In genomic region chr6:57421503-57421902, GRCh38 we compare ENCODE assay signal across 16 cellular contexts.
DNase-seq lines count a peak whose midpoint lies in the region; ATAC-seq and TF ChIP-seq lines count a peak whose summit lies in the region.
"Had no signal": no experiment of that assay in that cellular context is flagged by ENCODE, and none has a peak within 500 bp of the region (broad histone marks: within the 10 kb centered on the region; RNA-seq: fewer than 3 reads in every experiment).

No MANE protein-coding gene starts in this region.

- peaks cover 5 to 14% of the 10 kb centered on the region in 2 experiments; a peak in 3 of 4 replicates for H3K4me1 ChIP-seq in SK-N-SH (ENCODE audit: control insufficient read depth in 1 of 2, insufficient read depth in 2 of 2, low read depth in 1 of 2, low read length in 1 of 2)
- H3K4me1 ChIP-seq: gastroesophageal sphincter had no signal

- H2AFZ ChIP-seq in SK-N-SH (ENCODE audit: low read depth), result no peak overlapping the region

- peaks cover 10% of the 10 kb centered on the region for H3F3A ChIP-seq in SK-N-SH (replicated peaks; ENCODE audit: insufficient read depth)

- H3K4me3 ChIP-seq in SK-N-SH (ENCODE audit: low read depth in 2 of 2, low read length in 1 of 2), result no peak overlapping the region
- H3K4me3 ChIP-seq: gastroesophageal sphincter, thoracic aorta had no signal

- H3K36me3 ChIP-seq in SK-N-SH (replicated peaks in 1 of 2; ENCODE audit: control insufficient read depth in 1 of 2, insufficient read depth in 2 of 2, low read length in 1 of 2), result peaks cover 0 to 12% of the 10 kb centered on the region in 2 experiments
- H3K36me3 ChIP-seq: gastroesophageal sphincter, thoracic aorta, WERI-Rb-1 had no signal

- no peak for TF ChIP-seq RAD21 in SK-N-SH (IDR thresholded peaks at IDR 0.05; ENCODE audit: low read length)

- no peak for TF ChIP-seq CTCF in SK-N-SH (IDR thresholded peaks at IDR 0.05)

- peaks cover 5 to 20% of the 10 kb centered on the region in 2 donors for H3K36me3 Mint-ChIP-seq in stimulated activated naive B cell treated with anti-CD40 and anti-IgM and Interleukin-4, amounts not matched to agents 10 μg/mL and 1 μg/mL and 100 μg/mL, for 72 hours
- H3K36me3 Mint-ChIP-seq in T-helper 2 cell treated with Interferon-gamma antibody and Interleukin-4, amounts not matched to agents 5 μg/mL and 100 μg/mL, for 36 hours (ENCODE audit: low read depth), result peaks cover 10% of the 10 kb centered on the region
- H3K36me3 Mint-ChIP-seq: naive B cell had no signal

- no peak overlapping the region for H3K27ac Mint-ChIP-seq in stimulated activated naive B cell treated with anti-CD40 and anti-IgM and Interleukin-4, amounts not matched to agents 10 μg/mL and 1 μg/mL and 100 μg/mL, for 72 hours
- no peak overlapping the region for H3K27ac Mint-ChIP-seq in T-helper 2 cell treated with Interferon-gamma antibody and Interleukin-4, amounts not matched to agents 5 μg/mL and 100 μg/mL, for 36 hours

- no peak overlapping the region for H3K9ac ChIP-seq in SK-N-SH

- H3K27me3 Mint-ChIP-seq in stimulated activated naive B cell treated with anti-CD40 and anti-IgM and Interleukin-4, amounts not matched to agents 10 μg/mL and 1 μg/mL and 100 μg/mL, for 72 hours, result no peaks in the 10 kb centered on the region
- H3K27me3 Mint-ChIP-seq in T-helper 2 cell treated with Interferon-gamma antibody and Interleukin-4, amounts not matched to agents 5 μg/mL and 100 μg/mL, for 36 hours (ENCODE audit: low read depth), result no peaks in the 10 kb centered on the region
- H3K27me3 Mint-ChIP-seq: naive B cell had no signal

- POLR2A ChIA-PET in SK-N-SH (lab: Yijun Ruan, JAX), result no interaction called here

- H3K9me3 Mint-ChIP-seq in stimulated activated naive B cell treated with anti-CD40 and anti-IgM and Interleukin-4, amounts not matched to agents 10 μg/mL and 1 μg/mL and 100 μg/mL, for 72 hours, result no peaks in the 10 kb centered on the region
- no peaks in the 10 kb centered on the region for H3K9me3 Mint-ChIP-seq in T-helper 2 cell treated with Interferon-gamma antibody and Interleukin-4, amounts not matched to agents 5 μg/mL and 100 μg/mL, for 36 hours

- no peak overlapping the region for H3K4me3 Mint-ChIP-seq in stimulated activated naive B cell treated with anti-CD40 and anti-IgM and Interleukin-4, amounts not matched to agents 10 μg/mL and 1 μg/mL and 100 μg/mL, for 72 hours
- H3K4me3 Mint-ChIP-seq in T-helper 2 cell treated with Interferon-gamma antibody and Interleukin-4, amounts not matched to agents 5 μg/mL and 100 μg/mL, for 36 hours, result no peak overlapping the region

- TF ChIP-seq EP300 in SK-N-SH (IDR thresholded peaks at IDR 0.05; ENCODE audit: borderline replicate concordance in 1 of 2, low read depth in 1 of 2, low read length in 1 of 2), result no peak

- no peaks in the 10 kb centered on the region for H3K9me2 ChIP-seq in SK-N-SH

- peak overlapping the region in 1 of 2 experiments; percentile 5; a peak in 1 of 4 replicates for H3K27ac ChIP-seq in SK-N-SH (ENCODE audit: low read depth in 2 of 2, low read length in 1 of 2)
- H3K27ac ChIP-seq: gastroesophageal sphincter, thoracic aorta, WERI-Rb-1 had no signal

- ATAC-seq in SK-N-SH treated with all-trans-retinoic acid at 6 μM for 48 hours (no peak), HG02798 (IDR thresholded peaks at IDR 0.05; ENCODE audit: poor library complexity, unreplicated experiment) (peak; percentile 75), GM18909 (IDR thresholded peaks at IDR 0.05; ENCODE audit: poor library complexity, unreplicated experiment) (no peak)
- peak; percentile 42 to 46 for ATAC-seq in stimulated activated naive B cell treated with anti-CD40 and anti-IgM and Interleukin-4, amounts not matched to agents 10 μg/mL and 1 μg/mL and 100 μg/mL, for 72 hours (replicated peaks)
- ATAC-seq: gastroesophageal sphincter, left cardiac atrium had no signal

- peaks cover 25% of the 10 kb centered on the region; the same call in 1 of the 2 replicates for H3K79me2 ChIP-seq in SK-N-SH (ENCODE audit: insufficient read depth)

- DNase-seq in SK-N-SH, result no peak
- DNase-seq in NCI-H526 (lab: John Stamatoyannopoulos, UW), result peak; percentile 73 to 74
- no peak for DNase-seq in stimulated activated naive B cell treated with anti-CD40 and anti-IgM and Interleukin-4, amounts not matched to agents 10 μg/mL and 1 μg/mL and 100 μg/mL, for 72 hours
- DNase-seq in T-helper 2 cell treated with Interferon-gamma antibody and Interleukin-4, amounts not matched to agents 5 μg/mL and 100 μg/mL, for 36 hours (ENCODE audit: low spot score), result no peak
- DNase-seq in hippocampal formation (lab: John Stamatoyannopoulos, UW), result no peak
- DNase-seq: 8988T, amniotic stem cell, Calu3, left cardiac atrium, naive B cell, WERI-Rb-1 had no signal

- CTCF ChIA-PET in SK-N-SH (lab: Yijun Ruan, JAX), result no interaction called here

- H3K27me3 ChIP-seq in SK-N-SH (ENCODE audit: insufficient read depth), result no peaks in the 10 kb centered on the region
- H3K27me3 ChIP-seq: gastroesophageal sphincter had no signal

- no peaks in the 10 kb centered on the region for H3K9me3 ChIP-seq in SK-N-SH
- H3K9me3 ChIP-seq: gastroesophageal sphincter, thoracic aorta had no signal

- 0 out of 2 replicates have a peak overlapping the region, but pooled peaks have one; percentile 10 for H3K4me2 ChIP-seq in SK-N-SH

- H4K20me1 ChIP-seq in SK-N-SH (ENCODE audit: insufficient read depth), result no peaks in the 10 kb centered on the region; the same call in 1 of the 2 replicates

- H3K4me1 Mint-ChIP-seq in stimulated activated naive B cell treated with anti-CD40 and anti-IgM and Interleukin-4, amounts not matched to agents 10 μg/mL and 1 μg/mL and 100 μg/mL, for 72 hours, result peaks cover 10 to 22% of the 10 kb centered on the region in 2 donors
- peaks cover 4% of the 10 kb centered on the region for H3K4me1 Mint-ChIP-seq in T-helper 2 cell treated with Interferon-gamma antibody and Interleukin-4, amounts not matched to agents 5 μg/mL and 100 μg/mL, for 36 hours (ENCODE audit: low read depth)

TF ChIP-seq in SK-N-SH, 30 proteins besides CTCF, POLR2A, EP300 and RAD21 (continues in another document):
- TF ChIP-seq TAF1 (IDR thresholded peaks at IDR 0.05; ENCODE audit: borderline replicate concordance, low read depth, low read length) (no peak), NFIC (IDR thresholded peaks at IDR 0.05; ENCODE audit: borderline replicate concordance) (no peak), MEF2A (IDR thresholded peaks at IDR 0.05; ENCODE audit: borderline replicate concordance, low read depth) (no peak), TEAD4 (IDR thresholded peaks at IDR 0.05; ENCODE audit: borderline replicate concordance, insufficient read depth) (no peak), FOSL2 (IDR thresholded peaks at IDR 0.05; ENCODE audit: borderline replicate concordance, low read depth) (no peak), SIN3A (IDR thresholded peaks at IDR 0.05; ENCODE audit: borderline replicate concordance, low read depth, low read length) (no peak), CHD2 (IDR thresholded peaks at IDR 0.05; ENCODE audit: low read length, partially characterized antibody) (no peak), YY1 (IDR thresholded peaks at IDR 0.05; ENCODE audit: low read depth) (no peak), NRF1 (IDR thresholded peaks at IDR 0.05; ENCODE audit: low read depth, low read length) (no peak), FOXM1 (IDR thresholded peaks at IDR 0.05; ENCODE audit: low read depth) (no peak), IRF3 (IDR thresholded peaks at IDR 0.05; ENCODE audit: low read depth, low read length) (no peak), ELF1 (IDR thresholded peaks at IDR 0.05) (no peak), RXRA (IDR thresholded peaks at IDR 0.05; ENCODE audit: borderline replicate concordance, low read depth) (no peak)

TF ChIP-seq in SK-N-SH treated with all-trans-retinoic acid at 6 μM for 48 hours, 23 proteins besides CTCF, POLR2A, EP300 and RAD21 (continues in another document):
- TF ChIP-seq TOX (CRISPR knock-in tag; IDR thresholded peaks at IDR 0.05; ENCODE audit: borderline replicate concordance) (no peak), CREB5 (CRISPR knock-in tag; IDR thresholded peaks at IDR 0.05; ENCODE audit: low read depth) (no peak), POU6F1 (CRISPR knock-in tag; IDR thresholded peaks at IDR 0.05; ENCODE audit: borderline replicate concordance, low read depth) (no peak), CSDC2 (CRISPR knock-in tag; IDR thresholded peaks at IDR 0.05) (no peak), CSRNP3 (CRISPR knock-in tag; IDR thresholded peaks at IDR 0.05) (no peak), ESRRG (CRISPR knock-in tag; IDR thresholded peaks at IDR 0.05) (no peak)

Comparison
In these comparisons a context has a peak if more than half of its experiments do, and no peak if none do; other contexts are left out.
1. DNase-seq: peak in NCI-H526 (2 of 2); none in SK-N-SH (single experiment), stimulated activated naive B cell treated with anti-CD40 and anti-IgM and Interleukin-4, amounts not matched to agents 10 μg/mL and 1 μg/mL and 100 μg/mL, for 72 hours (single experiment), T-helper 2 cell treated with Interferon-gamma antibody and Interleukin-4, amounts not matched to agents 5 μg/mL and 100 μg/mL, for 36 hours (single experiment) and hippocampal formation (0 of 2).
2. ATAC-seq: peak in HG02798 (single experiment) and stimulated activated naive B cell treated with anti-CD40 and anti-IgM and Interleukin-4, amounts not matched to agents 10 μg/mL and 1 μg/mL and 100 μg/mL, for 72 hours (2 of 2); none in SK-N-SH treated with all-trans-retinoic acid at 6 μM for 48 hours (single experiment) and GM18909 (single experiment).